ENCODE assay signal across 19 cellular contexts in the genomic region with DNA sequence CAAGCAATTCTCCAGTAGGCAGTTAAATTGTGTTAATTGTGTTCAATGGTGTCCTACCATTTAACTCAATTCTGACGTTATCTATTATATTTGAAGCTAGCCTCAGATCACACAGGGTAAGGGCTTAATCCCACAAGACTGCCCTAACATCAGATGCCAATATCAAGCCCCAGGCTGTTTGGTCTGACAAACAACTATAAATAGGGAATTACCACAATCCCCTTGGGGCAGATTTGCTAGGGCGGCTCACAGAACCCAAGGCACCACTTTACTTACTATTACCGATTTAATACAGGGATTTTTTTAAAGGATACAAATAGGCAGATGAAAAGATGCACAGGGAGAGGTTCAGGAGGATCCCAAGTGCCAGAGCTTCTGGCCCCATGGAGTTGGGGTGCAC.
"Had no signal": no experiment of that assay in that cellular context is flagged by ENCODE, and none has a peak within 500 bp of the region (broad histone marks: within the 10 kb centered on the region; RNA-seq: fewer than 3 reads in every experiment).

No MANE protein-coding gene starts in this region.

- H3K9me3 ChIP-seq: pancreas, prostate gland, suprapubic skin, thoracic aorta, tibial nerve, uterus had no signal

- H3K27me3 ChIP-seq: hepatocyte, spleen, suprapubic skin, tibial nerve, uterus had no signal

- DNase-seq: islet precursor cell; left ventricle myocardium inferior; mesendoderm; naive thymus-derived CD4-positive, alpha-beta T cell; pancreas; posterior cingulate gyrus; retina; right cardiac atrium; small intestine; spleen; stimulated activated CD4-positive, alpha-beta T cell treated with anti-CD3 and anti-CD28 coated beads, Interleukin-4, amount 100 ng/mL, for 24 hours; stimulated activated naive CD4-positive, alpha-beta T cell; uterus had no signal

- H3K27ac ChIP-seq: hepatocyte, left ventricle myocardium inferior, pancreas, prostate gland, spleen, suprapubic skin, thoracic aorta, tibial nerve, uterus had no signal

- H3K4me1 ChIP-seq: left ventricle myocardium inferior, pancreas, prostate gland, spleen, suprapubic skin, tibial nerve, uterus had no signal

- H3K4me3 ChIP-seq: hepatocyte, left ventricle myocardium inferior, lung, pancreas, prostate gland, spleen, suprapubic skin, thoracic aorta, tibial nerve, uterus had no signal

- H3K36me3 ChIP-seq: left ventricle myocardium inferior, pancreas, prostate gland, spleen, suprapubic skin, thoracic aorta, tibial nerve, uterus had no signal

- H3K4me2 ChIP-seq: hepatocyte had no signal
